Comparison of ENCODE assay signal across 2 cellular contexts in genomic region chr3:41464401-41464800, GRCh38.
TF ChIP-seq lines count a peak whose summit lies in the region.

No MANE protein-coding gene starts in this region.

TF ChIP-seq in SK-N-SH, 30 proteins besides CTCF, POLR2A, EP300 and RAD21 (continued from another document):
- TF ChIP-seq USF1 (IDR thresholded peaks at IDR 0.05; ENCODE audit: borderline replicate concordance, low read depth) (no peak), TCF12 (IDR thresholded peaks at IDR 0.05) (no peak), PBX3 (IDR thresholded peaks at IDR 0.05) (no peak), CHD2 (IDR thresholded peaks at IDR 0.05; ENCODE audit: low read length, partially characterized antibody) (no peak), TEAD4 (IDR thresholded peaks at IDR 0.05; ENCODE audit: borderline replicate concordance, insufficient read depth) (no peak), RCOR1 (IDR thresholded peaks at IDR 0.05; ENCODE audit: low read length) (no peak), ZBTB33 (IDR thresholded peaks at IDR 0.05; ENCODE audit: borderline replicate concordance, low read depth) (no peak), RFX5 (IDR thresholded peaks at IDR 0.05; ENCODE audit: low read length) (no peak)
TF ChIP-seq in SK-N-SH: peak in this region for 0.

TF ChIP-seq in SK-N-SH treated with all-trans-retinoic acid at 6 μM for 48 hours, 23 proteins besides CTCF, POLR2A, EP300 and RAD21 (continued from another document):
- TF ChIP-seq TSHZ2 (CRISPR knock-in tag; IDR thresholded peaks at IDR 0.05) = no peak
- TF ChIP-seq ZC3H10 (CRISPR knock-in tag; IDR thresholded peaks at IDR 0.05) = no peak
- no peak for TF ChIP-seq POU6F1 (CRISPR knock-in tag; IDR thresholded peaks at IDR 0.05; ENCODE audit: borderline replicate concordance, low read depth)
- TF ChIP-seq CSDC2 (CRISPR knock-in tag; IDR thresholded peaks at IDR 0.05) = no peak
